In the genomic region with DNA sequence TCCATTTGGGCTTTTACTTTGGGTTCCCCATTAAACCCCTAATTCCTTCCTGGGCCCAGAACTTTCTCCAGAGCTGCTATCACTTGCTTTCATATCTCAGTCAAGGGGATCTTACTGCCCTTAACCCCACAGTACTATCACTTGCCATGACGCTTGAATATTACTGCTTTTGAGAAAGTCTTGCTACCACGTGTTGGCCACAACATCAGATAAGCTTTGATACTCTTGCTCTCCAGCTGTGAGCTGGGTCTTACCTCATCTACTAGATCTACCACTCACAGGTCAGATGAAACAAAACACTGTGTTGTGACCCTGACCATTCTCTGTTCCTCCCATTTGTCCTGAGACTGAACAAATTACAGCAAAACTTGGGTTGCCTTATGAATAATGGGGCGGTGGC, we compare ENCODE assay signal across 13 cellular contexts.
"Had no signal": no experiment of that assay in that cellular context is flagged by ENCODE, and none has a peak within 500 bp of the region (broad histone marks: within the 10 kb centered on the region; RNA-seq: fewer than 3 reads in every experiment).

No MANE protein-coding gene starts in this region.

- H3K4me1 ChIP-seq: ascending aorta, heart left ventricle, tibial artery had no signal

- ATAC-seq: left colon; stimulated activated memory B cell treated with anti-CD40 and anti-IgM and Interleukin-4, amounts not matched to agents 10 μg/mL and 1 μg/mL and 100 μg/mL, for 72 hours had no signal

- DNase-seq: activated B cell treated with CpG ODN at 0.5 μM for 24 hours; activated CD4-positive, alpha-beta T cell treated with anti-CD3 and anti-CD28 coated beads, Interleukin-2, amount 50 U/mL, for 1 hour; activated T-cell treated with anti-CD3 and anti-CD28 coated beads, Interleukin-2, amount 50 U/mL, for 24 hours; heart left ventricle; left colon; naive B cell; posterior cingulate gyrus; retina; SW 1271; tibial artery had no signal

- H3K27ac ChIP-seq: ascending aorta, epithelial cell of prostate, tibial artery had no signal

- H3K9me3 Mint-ChIP-seq: activated B cell treated with CpG ODN at 0.5 μM for 24 hours; activated T-cell treated with anti-CD3 and anti-CD28 coated beads, Interleukin-2, amount 50 U/mL, for 24 hours; stimulated activated memory B cell treated with anti-CD40 and anti-IgM and Interleukin-4, amounts not matched to agents 10 μg/mL and 1 μg/mL and 100 μg/mL, for 72 hours had no signal

- H3K27me3 ChIP-seq: ascending aorta, heart left ventricle, tibial artery had no signal

- H3K27ac Mint-ChIP-seq: activated B cell treated with CpG ODN at 0.5 μM for 24 hours; activated T-cell treated with anti-CD3 and anti-CD28 coated beads, Interleukin-2, amount 50 U/mL, for 24 hours; stimulated activated memory B cell treated with anti-CD40 and anti-IgM and Interleukin-4, amounts not matched to agents 10 μg/mL and 1 μg/mL and 100 μg/mL, for 72 hours had no signal

- H3K4me3 ChIP-seq: ascending aorta, heart left ventricle, tibial artery had no signal

- H3K27me3 Mint-ChIP-seq: activated B cell treated with CpG ODN at 0.5 μM for 24 hours; activated T-cell treated with anti-CD3 and anti-CD28 coated beads, Interleukin-2, amount 50 U/mL, for 24 hours; naive B cell; stimulated activated memory B cell treated with anti-CD40 and anti-IgM and Interleukin-4, amounts not matched to agents 10 μg/mL and 1 μg/mL and 100 μg/mL, for 72 hours had no signal

- H3K9me3 ChIP-seq: ascending aorta, heart left ventricle, tibial artery had no signal

- H3K36me3 ChIP-seq: ascending aorta, tibial artery had no signal

- H3K4me3 Mint-ChIP-seq: activated B cell treated with CpG ODN at 0.5 μM for 24 hours; activated T-cell treated with anti-CD3 and anti-CD28 coated beads, Interleukin-2, amount 50 U/mL, for 24 hours; stimulated activated memory B cell treated with anti-CD40 and anti-IgM and Interleukin-4, amounts not matched to agents 10 μg/mL and 1 μg/mL and 100 μg/mL, for 72 hours had no signal
